29 cellular contexts compared by ENCODE assay signal in the genomic region with DNA sequence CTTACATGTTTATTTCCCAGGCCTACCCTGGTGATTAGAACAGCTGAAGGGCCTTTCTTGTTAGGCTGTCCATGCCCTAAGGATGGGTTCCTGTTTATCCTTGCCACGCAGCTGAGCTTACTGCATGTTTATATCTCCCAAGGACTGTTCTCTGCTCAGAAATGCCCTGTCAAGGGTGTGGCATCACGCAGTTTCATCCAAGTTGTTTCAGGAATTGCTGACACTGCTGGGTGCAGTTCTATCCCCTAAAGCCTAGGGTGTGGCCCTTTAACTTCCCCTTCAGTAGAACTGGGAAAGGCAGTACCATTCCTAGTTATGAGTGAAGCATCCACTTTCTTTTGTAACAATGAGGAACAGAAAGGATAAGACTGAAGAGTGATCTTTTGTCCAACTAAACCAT. TPM values are rescaled to one million over a fixed set of nuclear protein-coding genes. Genes with fewer than 3 reads are reported as not detected.
DNase-seq lines count a peak whose midpoint lies in the region; ATAC-seq and TF ChIP-seq lines count a peak whose summit lies in the region.
"Had no signal": no experiment of that assay in that cellular context is flagged by ENCODE, and none has a peak within 500 bp of the region (broad histone marks: within the 10 kb centered on the region; RNA-seq: fewer than 3 reads in every experiment).

No MANE protein-coding gene starts in this region.

- peaks cover 11% of the 10 kb centered on the region for H3K4me1 Mint-ChIP-seq in activated T-cell treated with anti-CD3 and anti-CD28 coated beads, Interleukin-2, amount 50 U/mL, for 24 hours (ENCODE audit: low read depth)
- H3K4me1 Mint-ChIP-seq in type B pancreatic cell (ENCODE audit: unreplicated experiment) = peaks cover 11% of the 10 kb centered on the region

- H3K27me3 ChIP-seq in mammary epithelial cell (ENCODE audit: insufficient read depth, low read length) (no peaks in the 10 kb centered on the region), left ventricle myocardium inferior (ENCODE audit: low read depth) (no peaks in the 10 kb centered on the region)
- H3K27me3 ChIP-seq: BLaER1 treated with 17β-estradiol and CSF1 and Interleukin-3, amounts not matched to agents 10 nM and 100 nM; brain microvascular endothelial cell; heart right ventricle; ovary; right lobe of liver; SJCRH30; tibial artery had no signal

- in situ Hi-C loops in mammary epithelial cell (cut with MboI; ENCODE audit: low sequenced_read_pairs in 2 of 2) = no loop called here

- no peak overlapping the region for H3K4me3 Mint-ChIP-seq in activated T-cell treated with anti-CD3 and anti-CD28 coated beads, Interleukin-2, amount 50 U/mL, for 24 hours
- H3K4me3 Mint-ChIP-seq in type B pancreatic cell = peak overlapping the region; percentile 74
- H3K4me3 Mint-ChIP-seq: activated CD4-positive, alpha-beta memory T cell treated with anti-CD3 and anti-CD28 coated beads for 36 hours; activated naive CD8-positive, alpha-beta T cell treated with anti-CD3 and anti-CD28 coated beads, Interleukin-2, amount 10 ng/mL, durations not matched to agents 7 days and 5 days; activated T-cell treated with anti-CD3 and anti-CD28 coated beads, Interleukin-2, amount 50 U/mL, for 72 hours; immature natural killer cell; T-helper 17 cell had no signal

- H2AFZ ChIP-seq in mammary epithelial cell (ENCODE audit: low read depth, low read length) = no peak overlapping the region

- H3K4me2 ChIP-seq in mammary epithelial cell (ENCODE audit: insufficient read depth, low read depth, low read length) = no peak overlapping the region

- 56% methylated on average over 2 of the region's 2 CpGs for WGBS in mammary epithelial cell (ENCODE audit: low coverage, missing lambda C conversion rate)

- H3K9me3 ChIP-seq in mammary epithelial cell (replicated peaks; ENCODE audit: insufficient read depth, low read length) (no peaks in the 10 kb centered on the region), left ventricle myocardium inferior (replicated peaks) (no peaks in the 10 kb centered on the region)
- H3K9me3 ChIP-seq: BLaER1 treated with 17β-estradiol and CSF1 and Interleukin-3, amounts not matched to agents 10 nM and 100 nM; heart right ventricle; ovary; right lobe of liver; SJCRH30; tibial artery had no signal

- no peak for TF ChIP-seq CTCF in mammary epithelial cell (conservative IDR thresholded peaks at IDR 0.05 in 1 of 2, IDR thresholded peaks at IDR 0.05 in 1 of 2; ENCODE audit: extremely low read depth in 1 of 2, insufficient read depth in 1 of 2, low read depth in 1 of 2, low read length in 2 of 2)
- TF ChIP-seq CTCF in left ventricle myocardium inferior (IDR thresholded peaks at IDR 0.05; ENCODE audit: borderline replicate concordance) = no peak
- TF ChIP-seq CTCF in type B pancreatic cell (conservative IDR thresholded peaks at IDR 0.05) = no peak
- no peak for TF ChIP-seq CTCF in GM10266 (IDR thresholded peaks at IDR 0.05; ENCODE audit: control insufficient read depth, insufficient read depth, low read depth, missing control alignments)

- dilution Hi-C loops in mammary epithelial cell (cut with HindIII; ENCODE audit: low sequenced_read_pairs) = no loop called here

- H3K27me3 Mint-ChIP-seq in activated T-cell treated with anti-CD3 and anti-CD28 coated beads, Interleukin-2, amount 50 U/mL, for 24 hours = no peaks in the 10 kb centered on the region
- no peaks in the 10 kb centered on the region for H3K27me3 Mint-ChIP-seq in type B pancreatic cell
- H3K27me3 Mint-ChIP-seq: activated CD4-positive, alpha-beta memory T cell treated with anti-CD3 and anti-CD28 coated beads for 36 hours; activated naive CD8-positive, alpha-beta T cell treated with anti-CD3 and anti-CD28 coated beads, Interleukin-2, amount 10 ng/mL, durations not matched to agents 7 days and 5 days; T-helper 17 cell had no signal

- H3K27ac ChIP-seq in mammary epithelial cell (ENCODE audit: insufficient read depth, low read depth, low read length) = no peak overlapping the region
- H3K27ac ChIP-seq in left ventricle myocardium inferior (replicated peaks) = peak overlapping the region; percentile 14
- H3K27ac ChIP-seq: brain microvascular endothelial cell, ovary, right lobe of liver, SJCRH30, tibial artery, VCaP had no signal

- H3K36me3 ChIP-seq in mammary epithelial cell (ENCODE audit: insufficient read depth, low read length) (peaks cover 32% of the 10 kb centered on the region), left ventricle myocardium inferior (peaks cover 72% of the 10 kb centered on the region)
- H3K36me3 ChIP-seq: ovary had no signal

- no peaks in the 10 kb centered on the region for H4K20me1 ChIP-seq in mammary epithelial cell (ENCODE audit: insufficient read depth, low read length)

- H3K4me1 ChIP-seq in mammary epithelial cell (ENCODE audit: insufficient read depth, low read length) = peaks cover 9% of the 10 kb centered on the region
- peaks cover 23% of the 10 kb centered on the region for H3K4me1 ChIP-seq in left ventricle myocardium inferior
- H3K4me1 ChIP-seq: SJCRH30 had no signal

- H3K9ac ChIP-seq in mammary epithelial cell (ENCODE audit: insufficient read depth, low read length) = no peak overlapping the region

- CTCF ChIA-PET in mammary epithelial cell (lab: Charles Lee; ENCODE audit: low non-redundant PET) = no interaction called here

- no peak for ATAC-seq in GM21360 (IDR thresholded peaks at IDR 0.05; ENCODE audit: unreplicated experiment)
- ATAC-seq: activated T-cell treated with anti-CD3 and anti-CD28 coated beads, Interleukin-2, amount 50 U/mL, for 72 hours; PC-3; right lobe of liver; T-helper 17 cell had no signal

- BruUV-seq in mammary epithelial cell (replicated peaks; lab: Mats Ljungman, UMichigan) = no TSS peak

- no peaks in the 10 kb centered on the region for H3K9me3 Mint-ChIP-seq in activated T-cell treated with anti-CD3 and anti-CD28 coated beads, Interleukin-2, amount 50 U/mL, for 24 hours
- H3K9me3 Mint-ChIP-seq in type B pancreatic cell = no peaks in the 10 kb centered on the region
- H3K9me3 Mint-ChIP-seq: activated CD4-positive, alpha-beta memory T cell treated with anti-CD3 and anti-CD28 coated beads for 36 hours; activated naive CD8-positive, alpha-beta T cell treated with anti-CD3 and anti-CD28 coated beads, Interleukin-2, amount 10 ng/mL, durations not matched to agents 7 days and 5 days; activated T-cell treated with anti-CD3 and anti-CD28 coated beads, Interleukin-2, amount 50 U/mL, for 72 hours; immature natural killer cell had no signal

- no peak overlapping the region for H3K4me3 ChIP-seq in mammary epithelial cell (replicated peaks in 1 of 3; ENCODE audit: insufficient read depth in 1 of 3, low read depth in 2 of 3, low read length in 3 of 3)
- H3K4me3 ChIP-seq in left ventricle myocardium inferior = no peak overlapping the region
- H3K4me3 ChIP-seq: BLaER1 treated with 17β-estradiol and CSF1 and Interleukin-3, amounts not matched to agents 10 nM and 100 nM; heart right ventricle; ovary; right lobe of liver; SJCRH30; tibial artery had no signal

- intact Hi-C loops in mammary epithelial cell (cut with micrococcal nuclease) (no loop called here), left ventricle myocardium inferior (cut with micrococcal nuclease) (no loop called here)

- peak overlapping the region; percentile 71 for H3K27ac Mint-ChIP-seq in activated T-cell treated with anti-CD3 and anti-CD28 coated beads, Interleukin-2, amount 50 U/mL, for 24 hours
- H3K27ac Mint-ChIP-seq in type B pancreatic cell = peak overlapping the region; percentile 99
- H3K27ac Mint-ChIP-seq: activated CD4-positive, alpha-beta memory T cell treated with anti-CD3 and anti-CD28 coated beads for 36 hours; activated naive CD8-positive, alpha-beta T cell treated with anti-CD3 and anti-CD28 coated beads, Interleukin-2, amount 10 ng/mL, durations not matched to agents 7 days and 5 days; activated T-cell treated with anti-CD3 and anti-CD28 coated beads, Interleukin-2, amount 50 U/mL, for 72 hours; T-helper 17 cell had no signal

- peaks cover 89% of the 10 kb centered on the region for H3K36me3 Mint-ChIP-seq in activated T-cell treated with anti-CD3 and anti-CD28 coated beads, Interleukin-2, amount 50 U/mL, for 24 hours (ENCODE audit: low read depth)
- H3K36me3 Mint-ChIP-seq in type B pancreatic cell = peaks cover 40% of the 10 kb centered on the region

- H3K79me2 ChIP-seq in mammary epithelial cell (ENCODE audit: insufficient read depth, low read length) = no peaks in the 10 kb centered on the region

- no peak for DNase-seq in activated T-cell treated with anti-CD3 and anti-CD28 coated beads, Interleukin-2, amount 50 U/mL, for 24 hours
- no peak for DNase-seq in activated T-cell treated with anti-CD3 and anti-CD28 coated beads, Interleukin-2, amount 50 U/mL, for 1 hour
- DNase-seq in mammary epithelial cell (peak; percentile 16), left ventricle myocardium inferior (no peak), type B pancreatic cell (ENCODE audit: extremely low spot score, unreplicated experiment) (no peak), NCI-H526 treated with DMSO at 0.1 percent for 48 hours (lab: John Stamatoyannopoulos, UW) (no peak), GM10266 (ENCODE audit: extremely low spot score) (no peak)
- DNase-seq: activated CD4-positive, alpha-beta memory T cell treated with anti-CD3 and anti-CD28 coated beads for 36 hours; activated naive CD8-positive, alpha-beta T cell treated with anti-CD3 and anti-CD28 coated beads, Interleukin-2, amount 10 ng/mL, durations not matched to agents 7 days and 5 days; activated T-cell treated with anti-CD3 and anti-CD28 coated beads, Interleukin-2, amount 50 U/mL, for 72 hours; brain microvascular endothelial cell; dermis blood vessel endothelial cell; GF-D8; heart right ventricle; immature natural killer cell; NCI-H1417; NCI-H748 treated with DMSO at 0.1 percent for 48 hours; ovary; PC-3; right lobe of liver; SJCRH30; stimulated activated naive CD4-positive, alpha-beta T cell; T-helper 17 cell had no signal

RNA-seq across cellular contexts. Expression of a gene that starts 5.0 kb away (rescaled TPM):
- total RNA-seq in mammary epithelial cell (1 to 10 TPM; 1.7 to 5.7 TPM), left ventricle myocardium inferior (0.82 TPM), type B pancreatic cell (ENCODE audit: low replicate concordance) (4.1 and 9.8 TPM in 2 replicates)
- 2.8 TPM for polyA plus RNA-seq in mammary epithelial cell
- polyA minus RNA-seq in mammary epithelial cell = 10.9 TPM
- total RNA-seq: SJCRH30 had no signal

RNA-seq across cellular contexts. Expression of a gene that starts 20.3 kb away (rescaled TPM):
- total RNA-seq in mammary epithelial cell (100 to 1,000 TPM; 191 to 636 TPM), left ventricle myocardium inferior (900 TPM), type B pancreatic cell (ENCODE audit: low replicate concordance) (805 and 910 TPM in 2 replicates)
- 987 TPM for polyA plus RNA-seq in mammary epithelial cell
- 365 TPM for polyA minus RNA-seq in mammary epithelial cell

RNA-seq across cellular contexts. Expression of a gene that starts 25.6 kb away (rescaled TPM):
- total RNA-seq in mammary epithelial cell = 100 to 1,000 TPM; 157 to 509 TPM
- polyA plus RNA-seq in mammary epithelial cell = 153 TPM
- polyA minus RNA-seq in mammary epithelial cell = 142 TPM
- 154 TPM for total RNA-seq in left ventricle myocardium inferior
- 508 and 604 TPM in 2 replicates for total RNA-seq in type B pancreatic cell (ENCODE audit: low replicate concordance)

RNA-seq across cellular contexts. Expression of a gene that starts 28.2 kb away (rescaled TPM):
- under 1 TPM in 1 of 2 donors, not detected in 1; 0.17 TPM for total RNA-seq in mammary epithelial cell
- 0.11 TPM for polyA plus RNA-seq in mammary epithelial cell
- polyA minus RNA-seq in mammary epithelial cell = not detected
- total RNA-seq in left ventricle myocardium inferior = 0.44 TPM
- 0.14 and 0.17 TPM in 2 replicates for total RNA-seq in type B pancreatic cell (ENCODE audit: low replicate concordance)
- total RNA-seq: A673, dermis blood vessel endothelial cell, lower leg skin, PC-3, SJCRH30 had no signal

RNA-seq across cellular contexts. Expression of a gene that starts 28.6 kb away (rescaled TPM):
- total RNA-seq in mammary epithelial cell (10 to 100 TPM in 1 of 2 donors, 1 to 10 TPM in 1; 5.5 to 20.2 TPM), left ventricle myocardium inferior (17.9 TPM), type B pancreatic cell (ENCODE audit: low replicate concordance) (14.9 and 17.2 TPM in 2 replicates)
- polyA plus RNA-seq in mammary epithelial cell = 4.1 TPM
- polyA minus RNA-seq in mammary epithelial cell = 14.8 TPM
